In genomic region chr1:7963841-7964240, GRCh38 we compare ENCODE assay signal across 9 cellular contexts. TPM values are rescaled to one million over a fixed set of nuclear protein-coding genes. Genes with fewer than 3 reads are reported as not detected.
A peak's percentile ranks its signal among the peaks of the same experiment; 100 is the strongest.
DNase-seq lines count a peak whose midpoint lies in the region; ATAC-seq and TF ChIP-seq lines count a peak whose summit lies in the region.
"Not testable (repeated sequence)": the region's sequence is repeated elsewhere in the genome, so short reads cannot be mapped to it uniquely, and the experiment has no call there.
"Had no signal": no experiment of that assay in that cellular context is flagged by ENCODE, and none has a peak within 500 bp of the region (broad histone marks: within the 10 kb centered on the region; RNA-seq: fewer than 3 reads in every experiment).

No MANE protein-coding gene starts in this region.

- not testable (repeated sequence) for BruUV-seq in Caco-2 (replicated peaks; lab: Mats Ljungman, UMichigan)

- H3K27me3 Mint-ChIP-seq in Caco-2 (ENCODE audit: insufficient read depth, unreplicated experiment); T-helper 1 cell treated with Interleukin-12 subunit alpha and Interleukin-12 subunit beta and Interleukin-4 antibody, amounts not matched to agents 30 μg/mL and 1 μg/mL, for 36 hours (ENCODE audit: low read depth); activated CD8-positive, alpha-beta T cell treated with anti-CD3 and anti-CD28 coated beads for 36 hours; activated naive CD4-positive, alpha-beta T cell treated with anti-CD3 and anti-CD28 coated beads, Interleukin-2, amount 50 U/mL, for 24 hours; chondrocyte (ENCODE audit: low read depth); nephron (ENCODE audit: low read depth); stimulated activated naive CD8-positive, alpha-beta T cell treated with anti-CD3 and anti-CD28 coated beads, Interleukin-15, Interleukin-2, amounts not matched to agents 100 ng/mL and 50 ng/mL, for 24 hours: not testable (repeated sequence)

- H3K36me3 ChIP-seq in Caco-2 (ENCODE audit: control insufficient read depth, insufficient read depth, low read length) = not testable (repeated sequence)

- H3K27ac Mint-ChIP-seq in Caco-2 (ENCODE audit: unreplicated experiment) = not testable (repeated sequence)
- peak overlapping the region; percentile 71 for H3K27ac Mint-ChIP-seq in T-helper 1 cell treated with Interleukin-12 subunit alpha and Interleukin-12 subunit beta and Interleukin-4 antibody, amounts not matched to agents 30 μg/mL and 1 μg/mL, for 36 hours
- H3K27ac Mint-ChIP-seq in activated CD8-positive, alpha-beta T cell treated with anti-CD3 and anti-CD28 coated beads for 36 hours = peak overlapping the region; percentile 99
- H3K27ac Mint-ChIP-seq in activated naive CD4-positive, alpha-beta T cell treated with anti-CD3 and anti-CD28 coated beads, Interleukin-2, amount 50 U/mL, for 24 hours = peak overlapping the region; percentile 55
- H3K27ac Mint-ChIP-seq in chondrocyte (ENCODE audit: unreplicated experiment) (peak overlapping the region; percentile 68), nephron (peak overlapping the region in 1 of 3 experiments; percentile 16)
- peak overlapping the region; percentile 98 for H3K27ac Mint-ChIP-seq in stimulated activated naive CD8-positive, alpha-beta T cell treated with anti-CD3 and anti-CD28 coated beads, Interleukin-15, Interleukin-2, amounts not matched to agents 100 ng/mL and 50 ng/mL, for 24 hours

- H3K4me1 ChIP-seq in Caco-2 = not testable (repeated sequence)

- DNase-seq in Caco-2; activated CD8-positive, alpha-beta T cell treated with anti-CD3 and anti-CD28 coated beads for 36 hours; chondrocyte (ENCODE audit: low spot score): not testable (repeated sequence)

- POLR2A ChIA-PET in Caco-2 (lab: Charles Lee) = not testable (repeated sequence)
- POLR2A ChIA-PET in activated CD8-positive, alpha-beta T cell treated with anti-CD3 and anti-CD28 coated beads for 36 hours (lab: Charles Lee) = interaction anchor here (1.2 to 5.7 kb wide), 2 partner anchors 11 to 22 kb away, joined by 4 to 39 read pairs; partner anchors contain the start of gene TNFRSF9

- ATAC-seq in activated CD8-positive, alpha-beta T cell treated with anti-CD3 and anti-CD28 coated beads for 36 hours = not testable (repeated sequence)

- not testable (repeated sequence) for H3K9me3 Mint-ChIP-seq in Caco-2 (ENCODE audit: unreplicated experiment); T-helper 1 cell treated with Interleukin-12 subunit alpha and Interleukin-12 subunit beta and Interleukin-4 antibody, amounts not matched to agents 30 μg/mL and 1 μg/mL, for 36 hours; activated CD8-positive, alpha-beta T cell treated with anti-CD3 and anti-CD28 coated beads for 36 hours; activated naive CD4-positive, alpha-beta T cell treated with anti-CD3 and anti-CD28 coated beads, Interleukin-2, amount 50 U/mL, for 24 hours; chondrocyte (ENCODE audit: low read depth); nephron; stimulated activated naive CD8-positive, alpha-beta T cell treated with anti-CD3 and anti-CD28 coated beads, Interleukin-15, Interleukin-2, amounts not matched to agents 100 ng/mL and 50 ng/mL, for 24 hours

- intact Hi-C loops in Caco-2 (cut with micrococcal nuclease; ENCODE audit: unreplicated experiment); activated CD8-positive, alpha-beta T cell treated with anti-CD3 and anti-CD28 coated beads for 36 hours (cut with micrococcal nuclease): not testable (repeated sequence)

- CTCF ChIA-PET in Caco-2 (lab: Charles Lee) = not testable (repeated sequence)
- CTCF ChIA-PET in activated CD8-positive, alpha-beta T cell treated with anti-CD3 and anti-CD28 coated beads for 36 hours (lab: Charles Lee) = interaction anchor here (2.9 kb wide), 1 partner anchor 11 kb away, joined by 17 read pairs; no protein-coding TSS in a partner anchor

- H3K9me3 ChIP-seq in Caco-2 = not testable (repeated sequence)

- not testable (repeated sequence) for H3K4me1 Mint-ChIP-seq in Caco-2 (ENCODE audit: low read depth, unreplicated experiment)
- H3K4me1 Mint-ChIP-seq in T-helper 1 cell treated with Interleukin-12 subunit alpha and Interleukin-12 subunit beta and Interleukin-4 antibody, amounts not matched to agents 30 μg/mL and 1 μg/mL, for 36 hours (ENCODE audit: low read depth) = peaks cover 46% of the 10 kb centered on the region
- H3K4me1 Mint-ChIP-seq in activated CD8-positive, alpha-beta T cell treated with anti-CD3 and anti-CD28 coated beads for 36 hours (ENCODE audit: low read depth) = peaks cover 63% of the 10 kb centered on the region
- H3K4me1 Mint-ChIP-seq in activated naive CD4-positive, alpha-beta T cell treated with anti-CD3 and anti-CD28 coated beads, Interleukin-2, amount 50 U/mL, for 24 hours = peaks cover 69% of the 10 kb centered on the region
- H3K4me1 Mint-ChIP-seq in chondrocyte (ENCODE audit: low read depth) = peaks cover 59% of the 10 kb centered on the region
- peaks cover 17% of the 10 kb centered on the region for H3K4me1 Mint-ChIP-seq in nephron
- peaks cover 80% of the 10 kb centered on the region for H3K4me1 Mint-ChIP-seq in stimulated activated naive CD8-positive, alpha-beta T cell treated with anti-CD3 and anti-CD28 coated beads, Interleukin-15, Interleukin-2, amounts not matched to agents 100 ng/mL and 50 ng/mL, for 24 hours (ENCODE audit: low read depth)

- H3K27me3 ChIP-seq in Caco-2 (replicated peaks; ENCODE audit: control insufficient read depth, insufficient read depth, low read length) = not testable (repeated sequence)

- H3K36me3 Mint-ChIP-seq in Caco-2 (ENCODE audit: insufficient read depth, unreplicated experiment) (peaks cover 67% of the 10 kb centered on the region), chondrocyte (ENCODE audit: low read depth) (peaks cover 20% of the 10 kb centered on the region), nephron (ENCODE audit: low read depth) (peaks cover 40% of the 10 kb centered on the region)
- H3K36me3 Mint-ChIP-seq in T-helper 1 cell treated with Interleukin-12 subunit alpha and Interleukin-12 subunit beta and Interleukin-4 antibody, amounts not matched to agents 30 μg/mL and 1 μg/mL, for 36 hours (ENCODE audit: low read depth) = peaks cover 32% of the 10 kb centered on the region
- H3K36me3 Mint-ChIP-seq in activated CD8-positive, alpha-beta T cell treated with anti-CD3 and anti-CD28 coated beads for 36 hours (ENCODE audit: low read depth) = peaks cover 67% of the 10 kb centered on the region
- peaks cover 15% of the 10 kb centered on the region for H3K36me3 Mint-ChIP-seq in activated naive CD4-positive, alpha-beta T cell treated with anti-CD3 and anti-CD28 coated beads, Interleukin-2, amount 50 U/mL, for 24 hours
- H3K36me3 Mint-ChIP-seq in stimulated activated naive CD8-positive, alpha-beta T cell treated with anti-CD3 and anti-CD28 coated beads, Interleukin-15, Interleukin-2, amounts not matched to agents 100 ng/mL and 50 ng/mL, for 24 hours (ENCODE audit: low read depth) = peaks cover 76% of the 10 kb centered on the region

- not testable (repeated sequence) for TF ChIP-seq CTCF in Caco-2 (IDR thresholded peaks at IDR 0.05; ENCODE audit: insufficient read depth in 1 of 2, low read depth in 1 of 2, low read length in 1 of 2, severe bottlenecking in 1 of 2, unreplicated experiment in 1 of 2); activated CD8-positive, alpha-beta T cell treated with anti-CD3 and anti-CD28 coated beads for 36 hours (IDR thresholded peaks at IDR 0.05); chondrocyte (IDR thresholded peaks at IDR 0.05); nephron (IDR thresholded peaks at IDR 0.05; ENCODE audit: unreplicated experiment in 3 of 3)

- H3K4me3 ChIP-seq in Caco-2 (ENCODE audit: low read depth, low read length) = not testable (repeated sequence)

- peak overlapping the region; percentile 53 for H3K4me3 Mint-ChIP-seq in Caco-2 (ENCODE audit: unreplicated experiment)
- peak overlapping the region; percentile 88 for H3K4me3 Mint-ChIP-seq in T-helper 1 cell treated with Interleukin-12 subunit alpha and Interleukin-12 subunit beta and Interleukin-4 antibody, amounts not matched to agents 30 μg/mL and 1 μg/mL, for 36 hours
- peak overlapping the region; percentile 98 for H3K4me3 Mint-ChIP-seq in activated CD8-positive, alpha-beta T cell treated with anti-CD3 and anti-CD28 coated beads for 36 hours
- H3K4me3 Mint-ChIP-seq in activated naive CD4-positive, alpha-beta T cell treated with anti-CD3 and anti-CD28 coated beads, Interleukin-2, amount 50 U/mL, for 24 hours = peak overlapping the region; percentile 100
- not testable (repeated sequence) for H3K4me3 Mint-ChIP-seq in chondrocyte (ENCODE audit: unreplicated experiment)
- H3K4me3 Mint-ChIP-seq in nephron = peak overlapping the region; percentile 98 to 100 (median 99)
- H3K4me3 Mint-ChIP-seq in stimulated activated naive CD8-positive, alpha-beta T cell treated with anti-CD3 and anti-CD28 coated beads, Interleukin-15, Interleukin-2, amounts not matched to agents 100 ng/mL and 50 ng/mL, for 24 hours = peak overlapping the region; percentile 99

RNA-seq across cellular contexts. Expression of gene PARK7, which starts 2.3 kb away (rescaled TPM):
- total RNA-seq in Caco-2 (2022) (284 and 293 TPM in 2 replicates), chondrocyte (250 to 288 TPM (median 254 TPM) in 3 replicates)
- 100 to 1,000 TPM; 539 to 552 TPM for total RNA-seq in activated CD8-positive, alpha-beta T cell treated with anti-CD3 and anti-CD28 coated beads for 36 hours

RNA-seq across cellular contexts. Expression of gene TNFRSF9, which starts 23.2 kb away (rescaled TPM):
- total RNA-seq in Caco-2 (2022) (0.54 and 0.91 TPM in 2 replicates), chondrocyte (0.07 TPM in 1 of 3 replicates, not detected in the others)
- 100 to 1,000 TPM; 214 to 219 TPM for total RNA-seq in activated CD8-positive, alpha-beta T cell treated with anti-CD3 and anti-CD28 coated beads for 36 hours
- total RNA-seq: right atrium auricular region, vagina had no signal

Comparison
In these comparisons a context has a peak if more than half of its experiments do, and no peak if none do; other contexts are left out.
1. RNA of gene TNFRSF9, which starts 23.2 kb away (total RNA-seq): 214 to 219 TPM in activated CD8-positive, alpha-beta T cell treated with anti-CD3 and anti-CD28 coated beads for 36 hours; 0.54 to 0.91 TPM in Caco-2 and 0.07 TPM in chondrocyte; every median in the first group is over 100 times any median in the second.